Comparison of ENCODE assay signal across 8 cellular contexts in genomic region chr11:72848846-72849466, GRCh38. TPM values are rescaled to one million over a fixed set of nuclear protein-coding genes. Genes with fewer than 3 reads are reported as not detected.
DNase-seq lines count a peak whose midpoint lies in the region; ATAC-seq and TF ChIP-seq lines count a peak whose summit lies in the region.

No MANE protein-coding gene starts in this region.

- no peak overlapping the region for H3K27ac ChIP-seq in neutrophil

- H3K36me3 ChIP-seq in neutrophil, result peaks cover 31% of the 10 kb centered on the region

- H3K4me1 Mint-ChIP-seq in T-helper 17 cell, result peaks cover 9% of the 10 kb centered on the region

- peak overlapping the region; percentile 47 for H3K27ac Mint-ChIP-seq in T-helper 17 cell

- H3K4me1 ChIP-seq in neutrophil (ENCODE audit: control insufficient read depth in 1 of 2, insufficient read depth in 1 of 2, low read depth in 1 of 2, low read length in 1 of 2), result peaks cover 0 to 3% of the 10 kb centered on the region in 2 experiments

- no peaks in the 10 kb centered on the region for H3K27me3 ChIP-seq in neutrophil

- peak; percentile 70 for TF ChIP-seq CTCF in neutrophil (IDR thresholded peaks at IDR 0.05)

- peaks cover 3% of the 10 kb centered on the region for H3K36me3 Mint-ChIP-seq in T-helper 17 cell (ENCODE audit: low read depth)

- H3K27me3 Mint-ChIP-seq in T-helper 17 cell, result no peaks in the 10 kb centered on the region

- H3K4me3 Mint-ChIP-seq in T-helper 17 cell, result peak overlapping the region; percentile 52

- H3K9me3 ChIP-seq in T-helper 17 cell (ENCODE audit: control insufficient read depth, low read length, poor library complexity, severe bottlenecking) (no peaks in the 10 kb centered on the region), neutrophil (no peaks in the 10 kb centered on the region)

- DNase-seq in DMS53 treated with DMSO at 0.1 percent for 48 hours (lab: John Stamatoyannopoulos, UW; ENCODE audit: unreplicated experiment), result peak; percentile 81
- peak; percentile 49 for DNase-seq in HuH-7 (ENCODE audit: low spot score)
- DNase-seq in T-helper 17 cell, result no peak
- DNase-seq in LoVo (ENCODE audit: low spot score), result no peak
- DNase-seq in putamen (ENCODE audit: low spot score), result no peak

- ATAC-seq in T-helper 17 cell (peak; percentile 56), esophagus mucosa (peak; percentile 72), GM19023 (IDR thresholded peaks at IDR 0.05; ENCODE audit: unreplicated experiment) (no peak)

- no peak overlapping the region for H3K4me3 ChIP-seq in neutrophil (ENCODE audit: low read depth in 1 of 2, low read length in 1 of 2)

RNA-seq across cellular contexts. Expression of gene ATG16L2, which starts 34.7 kb away (rescaled TPM):
- 100 to 1,000 TPM in 1 of 2 donors, 10 to 100 TPM in 1; 95.4 to 121 TPM for total RNA-seq in T-helper 17 cell
- total RNA-seq in esophagus mucosa, result 16.1 TPM

RNA-seq across cellular contexts. Expression of gene STARD10, which starts 55.1 kb away (rescaled TPM):
- total RNA-seq in T-helper 17 cell (10 to 100 TPM; 12.9 to 17.7 TPM), esophagus mucosa (68.8 TPM)

Comparison
In these comparisons a context has a peak if more than half of its experiments do, and no peak if none do; other contexts are left out.
1. DNase-seq: peak in DMS53 treated with DMSO at 0.1 percent for 48 hours (single experiment) and HuH-7 (single experiment); none in T-helper 17 cell (0 of 3), LoVo (single experiment) and putamen (single experiment).